In genomic region chr3:100027321-100027720, GRCh38 we compare ENCODE assay signal across 31 cellular contexts.
"Had no signal": no experiment of that assay in that cellular context is flagged by ENCODE, and none has a peak within 500 bp of the region (broad histone marks: within the 10 kb centered on the region; RNA-seq: fewer than 3 reads in every experiment).

No MANE protein-coding gene starts in this region.

- H3K27me3 Mint-ChIP-seq: activated CD4-positive, alpha-beta memory T cell treated with anti-CD3 and anti-CD28 coated beads, Interleukin-2, amount 10 ng/mL, durations not matched to agents 7 days and 5 days; activated CD4-positive, alpha-beta T cell treated with anti-CD3 and anti-CD28 coated beads, Interleukin-2, amount 10 ng/mL, durations not matched to agents 24 days and 14 days; activated naive CD4-positive, alpha-beta T cell treated with anti-CD3 and anti-CD28 coated beads, Interleukin-2, amount 50 U/mL, for 24 hours; activated naive CD8-positive, alpha-beta T cell treated with anti-CD3 and anti-CD28 coated beads, Interleukin-2, amount 50 U/mL, for 24 hours; activated T-cell treated with anti-CD3 and anti-CD28 coated beads, Interleukin-2, amount 50 U/mL, for 24 hours; brain; effector memory CD8-positive, alpha-beta T cell had no signal

- H3K27ac Mint-ChIP-seq: activated CD4-positive, alpha-beta memory T cell treated with anti-CD3 and anti-CD28 coated beads, Interleukin-2, amount 10 ng/mL, durations not matched to agents 7 days and 5 days; activated CD4-positive, alpha-beta T cell treated with anti-CD3 and anti-CD28 coated beads, Interleukin-2, amount 10 ng/mL, durations not matched to agents 24 days and 14 days; activated naive CD4-positive, alpha-beta T cell treated with anti-CD3 and anti-CD28 coated beads, Interleukin-2, amount 50 U/mL, for 24 hours; activated naive CD8-positive, alpha-beta T cell treated with anti-CD3 and anti-CD28 coated beads, Interleukin-2, amount 50 U/mL, for 24 hours; activated T-cell treated with anti-CD3 and anti-CD28 coated beads, Interleukin-2, amount 50 U/mL, for 24 hours; brain; effector memory CD8-positive, alpha-beta T cell; immature natural killer cell; natural killer cell; neural progenitor cell; T-helper 1 cell treated with Interleukin-12 subunit alpha and Interleukin-12 subunit beta and Interleukin-4 antibody, amounts not matched to agents 30 μg/mL and 1 μg/mL, for 36 hours had no signal

- H2AFZ ChIP-seq: neural progenitor cell had no signal

- DNase-seq: activated CD4-positive, alpha-beta memory T cell treated with anti-CD3 and anti-CD28 coated beads, Interleukin-2, amount 10 ng/mL, durations not matched to agents 7 days and 5 days; activated CD4-positive, alpha-beta T cell treated with anti-CD3 and anti-CD28 coated beads, Interleukin-2, amount 10 ng/mL, durations not matched to agents 24 days and 14 days; activated CD4-positive, CD25-positive, alpha-beta regulatory T cell treated with anti-CD3 and anti-CD28 coated beads, Interleukin-2, amount 50 U/mL, for 72 hours; activated CD8-positive, alpha-beta memory T cell treated with anti-CD3 and anti-CD28 coated beads, Interleukin-2, amount 50 U/mL, for 48 hours; activated gamma-delta T cell treated with Interleukin-2 at 50 U/mL for 16 hours; activated naive CD8-positive, alpha-beta T cell treated with anti-CD3 and anti-CD28 coated beads, Interleukin-2, amount 50 U/mL, for 24 hours; activated T-cell treated with anti-CD3 and anti-CD28 coated beads, Interleukin-2, amount 50 U/mL, for 24 hours; aorta; cerebellar nuclear complex; effector memory CD8-positive, alpha-beta T cell; foreskin fibroblast; heart left ventricle; hypothalamus; immature natural killer cell; kidney glomerular epithelial cell; left lung; lower lobe of right lung; mesendoderm; natural killer cell; right cardiac atrium; spleen; stimulated activated naive CD4-positive, alpha-beta T cell; T1000; tibial artery had no signal

- H3K4me3 ChIP-seq: cardiac muscle cell, coronary artery, heart left ventricle, left lung, lower lobe of right lung, neural progenitor cell, spleen, suprapubic skin, tibial artery had no signal

- H3K36me3 Mint-ChIP-seq: brain, immature natural killer cell, natural killer cell, neural progenitor cell had no signal

- H3K4me3 Mint-ChIP-seq: activated CD4-positive, alpha-beta memory T cell treated with anti-CD3 and anti-CD28 coated beads, Interleukin-2, amount 10 ng/mL, durations not matched to agents 7 days and 5 days; activated CD4-positive, alpha-beta T cell treated with anti-CD3 and anti-CD28 coated beads, Interleukin-2, amount 10 ng/mL, durations not matched to agents 24 days and 14 days; activated naive CD4-positive, alpha-beta T cell treated with anti-CD3 and anti-CD28 coated beads, Interleukin-2, amount 50 U/mL, for 24 hours; activated naive CD8-positive, alpha-beta T cell treated with anti-CD3 and anti-CD28 coated beads, Interleukin-2, amount 50 U/mL, for 24 hours; activated T-cell treated with anti-CD3 and anti-CD28 coated beads, Interleukin-2, amount 50 U/mL, for 24 hours; brain; effector memory CD8-positive, alpha-beta T cell; immature natural killer cell; natural killer cell; neural progenitor cell; T-helper 1 cell treated with Interleukin-12 subunit alpha and Interleukin-12 subunit beta and Interleukin-4 antibody, amounts not matched to agents 30 μg/mL and 1 μg/mL, for 36 hours had no signal

- H3K9me3 ChIP-seq: heart left ventricle, left lung, lower lobe of right lung, spleen, suprapubic skin, tibial artery had no signal

- H3K4me2 ChIP-seq: neural progenitor cell had no signal

- H3K9me3 Mint-ChIP-seq: activated CD4-positive, alpha-beta memory T cell treated with anti-CD3 and anti-CD28 coated beads, Interleukin-2, amount 10 ng/mL, durations not matched to agents 7 days and 5 days; activated CD4-positive, alpha-beta T cell treated with anti-CD3 and anti-CD28 coated beads, Interleukin-2, amount 10 ng/mL, durations not matched to agents 24 days and 14 days; activated naive CD4-positive, alpha-beta T cell treated with anti-CD3 and anti-CD28 coated beads, Interleukin-2, amount 50 U/mL, for 24 hours; activated naive CD8-positive, alpha-beta T cell treated with anti-CD3 and anti-CD28 coated beads, Interleukin-2, amount 50 U/mL, for 24 hours; activated T-cell treated with anti-CD3 and anti-CD28 coated beads, Interleukin-2, amount 50 U/mL, for 24 hours; brain; effector memory CD8-positive, alpha-beta T cell; immature natural killer cell; natural killer cell; neural progenitor cell; T-helper 1 cell treated with Interleukin-12 subunit alpha and Interleukin-12 subunit beta and Interleukin-4 antibody, amounts not matched to agents 30 μg/mL and 1 μg/mL, for 36 hours had no signal

- H3K9ac ChIP-seq: neural progenitor cell had no signal

- H3K27ac ChIP-seq: cardiac muscle cell, heart left ventricle, left lung, lower lobe of right lung, neural progenitor cell, spleen, suprapubic skin, tibial artery had no signal

- H3K4me1 ChIP-seq: left lung, lower lobe of right lung, neural progenitor cell, spleen had no signal

- H3K4me1 Mint-ChIP-seq: immature natural killer cell, natural killer cell, neural progenitor cell had no signal

- H3K27me3 ChIP-seq: cardiac muscle cell, heart left ventricle, left lung, neural progenitor cell, spleen, suprapubic skin, tibial artery had no signal

- H3K36me3 ChIP-seq: cardiac muscle cell, heart left ventricle, left lung, lower lobe of right lung, neural progenitor cell, spleen, suprapubic skin, tibial artery had no signal

- ATAC-seq: activated naive CD8-positive, alpha-beta T cell treated with anti-CD3 and anti-CD28 coated beads, Interleukin-2, amount 50 U/mL, for 24 hours; effector memory CD8-positive, alpha-beta T cell; heart left ventricle; left lung; lower lobe of right lung; natural killer cell; right cardiac atrium had no signal
